Comparison of ENCODE assay signal across 21 cellular contexts in genomic region chr21:34604556-34604955, GRCh38.
"Had no signal": no experiment of that assay in that cellular context is flagged by ENCODE, and none has a peak within 500 bp of the region (broad histone marks: within the 10 kb centered on the region; RNA-seq: fewer than 3 reads in every experiment).

No MANE protein-coding gene starts in this region.

- H3K27ac Mint-ChIP-seq: effector memory CD8-positive, alpha-beta T cell; memory B cell; natural killer cell; stimulated activated memory B cell treated with anti-CD40 and anti-IgM and Interleukin-4, amounts not matched to agents 10 μg/mL and 1 μg/mL and 100 μg/mL, for 72 hours had no signal

- DNase-seq: dermis blood vessel endothelial cell; effector memory CD8-positive, alpha-beta T cell; foreskin fibroblast; gastrocnemius medialis; left ventricle myocardium superior; lower lobe of right lung; natural killer cell; occipital lobe; ovary; posterior cingulate gyrus; psoas muscle; right cardiac atrium; sigmoid colon; stimulated activated CD4-positive, alpha-beta T cell treated with anti-CD3 and anti-CD28 coated beads, Interleukin-4, amount 100 ng/mL, for 4 hours; stimulated activated naive CD8-positive, alpha-beta T cell treated with anti-CD3 and anti-CD28 coated beads, Interleukin-15, amount 100 ng/mL, for 72 hours; testis; tibial artery; upper lobe of left lung had no signal

- H3K4me1 ChIP-seq: colonic mucosa, psoas muscle, testis had no signal

- H3K36me3 Mint-ChIP-seq: natural killer cell; stimulated activated memory B cell treated with anti-CD40 and anti-IgM and Interleukin-4, amounts not matched to agents 10 μg/mL and 1 μg/mL and 100 μg/mL, for 72 hours had no signal

- H3K27ac ChIP-seq: colonic mucosa, gastrocnemius medialis, lower lobe of right lung, ovary, psoas muscle, sigmoid colon, testis, tibial artery, upper lobe of left lung had no signal

- ATAC-seq: effector memory CD8-positive, alpha-beta T cell; gastrocnemius medialis; left ventricle myocardium superior; lower lobe of right lung; natural killer cell; psoas muscle; right cardiac atrium; stimulated activated memory B cell treated with anti-CD40 and anti-IgM and Interleukin-4, amounts not matched to agents 10 μg/mL and 1 μg/mL and 100 μg/mL, for 72 hours; stimulated activated naive CD8-positive, alpha-beta T cell treated with anti-CD3 and anti-CD28 coated beads, Interleukin-15, amount 100 ng/mL, for 72 hours had no signal

- H3K27me3 ChIP-seq: colonic mucosa, gastrocnemius medialis, ovary, sigmoid colon, testis, tibial artery, upper lobe of left lung had no signal

- H3K9me3 Mint-ChIP-seq: effector memory CD8-positive, alpha-beta T cell; memory B cell; natural killer cell; stimulated activated memory B cell treated with anti-CD40 and anti-IgM and Interleukin-4, amounts not matched to agents 10 μg/mL and 1 μg/mL and 100 μg/mL, for 72 hours; stimulated activated naive CD8-positive, alpha-beta T cell treated with anti-CD3 and anti-CD28 coated beads, Interleukin-15, amount 100 ng/mL, for 72 hours had no signal

- H3K36me3 ChIP-seq: colonic mucosa, gastrocnemius medialis, lower lobe of right lung, ovary, sigmoid colon, tibial artery, upper lobe of left lung had no signal

- H3K4me3 ChIP-seq: colonic mucosa, gastrocnemius medialis, lower lobe of right lung, ovary, psoas muscle, sigmoid colon, testis, tibial artery, upper lobe of left lung had no signal

- H3K27me3 Mint-ChIP-seq: effector memory CD8-positive, alpha-beta T cell; stimulated activated memory B cell treated with anti-CD40 and anti-IgM and Interleukin-4, amounts not matched to agents 10 μg/mL and 1 μg/mL and 100 μg/mL, for 72 hours; stimulated activated naive CD8-positive, alpha-beta T cell treated with anti-CD3 and anti-CD28 coated beads, Interleukin-15, amount 100 ng/mL, for 72 hours had no signal

- H3K4me3 Mint-ChIP-seq: effector memory CD8-positive, alpha-beta T cell; memory B cell; natural killer cell; stimulated activated memory B cell treated with anti-CD40 and anti-IgM and Interleukin-4, amounts not matched to agents 10 μg/mL and 1 μg/mL and 100 μg/mL, for 72 hours; stimulated activated naive CD8-positive, alpha-beta T cell treated with anti-CD3 and anti-CD28 coated beads, Interleukin-15, amount 100 ng/mL, for 72 hours had no signal

- H3K9me3 ChIP-seq: colonic mucosa, gastrocnemius medialis, lower lobe of right lung, ovary, psoas muscle, sigmoid colon, testis, tibial artery, upper lobe of left lung had no signal
